In genomic region chr7:139321071-139321745, GRCh38 we compare ENCODE assay signal across 11 cellular contexts. TPM values are rescaled to one million over a fixed set of nuclear protein-coding genes. Genes with fewer than 3 reads are reported as not detected.
DNase-seq lines count a peak whose midpoint lies in the region; ATAC-seq and TF ChIP-seq lines count a peak whose summit lies in the region.
"Had no signal": no experiment of that assay in that cellular context is flagged by ENCODE, and none has a peak within 500 bp of the region (broad histone marks: within the 10 kb centered on the region; RNA-seq: fewer than 3 reads in every experiment).

No MANE protein-coding gene starts in this region.

- TF ChIP-seq CTCF in cardiac muscle cell (IDR thresholded peaks at IDR 0.05; ENCODE audit: low read depth, low read length) (peak; percentile 46), right atrium auricular region (IDR thresholded peaks at IDR 0.05) (peak in 1 of 2 donors; percentile 23), OCI-LY7 (conservative IDR thresholded peaks at IDR 0.05; ENCODE audit: low read length) (peak; percentile 52), fibroblast of pulmonary artery (IDR thresholded peaks at IDR 0.05; ENCODE audit: low read length, missing control alignments) (peak; percentile 53)
- TF ChIP-seq CTCF in CD8-positive, alpha-beta T cell (IDR thresholded peaks at IDR 0.05) = no peak

- H3K4me1 ChIP-seq in cardiac muscle cell (ENCODE audit: low read depth) (peaks cover 7% of the 10 kb centered on the region), right atrium auricular region (no peaks in the 10 kb centered on the region), OCI-LY7 (ENCODE audit: insufficient read depth, low read length, poor library complexity, severe bottlenecking) (no peaks in the 10 kb centered on the region)
- H3K4me1 ChIP-seq in CD8-positive, alpha-beta T cell (ENCODE audit: insufficient read depth, low read length) = no peaks in the 10 kb centered on the region
- H3K4me1 ChIP-seq: HAP-1 had no signal

- H3K9me2 ChIP-seq in OCI-LY7 (ENCODE audit: insufficient read depth, low read length) = no peaks in the 10 kb centered on the region

- H3K9me3 ChIP-seq in cardiac muscle cell (ENCODE audit: low read depth) (no peaks in the 10 kb centered on the region), right atrium auricular region (no peaks in the 10 kb centered on the region), OCI-LY7 (ENCODE audit: low read length) (no peaks in the 10 kb centered on the region)
- no peaks in the 10 kb centered on the region for H3K9me3 ChIP-seq in CD8-positive, alpha-beta T cell (ENCODE audit: low read length)
- H3K9me3 ChIP-seq: HAP-1 had no signal

- POLR2A ChIA-PET in OCI-LY7 (lab: Charles Lee) = no interaction called here
- POLR2A ChIA-PET in activated CD4-positive, alpha-beta memory T cell treated with anti-CD3 and anti-CD28 coated beads, Interleukin-2, amount 10 ng/mL, durations not matched to agents 7 days and 5 days (lab: Charles Lee) = interaction anchor here (0.9 kb wide), 1 partner anchor 89 kb away, joined by 3 read pairs; no protein-coding TSS in a partner anchor
- POLR2A ChIA-PET in CD8-positive, alpha-beta T cell (lab: Charles Lee) = no interaction called here

- no peak overlapping the region for H3K4me3 Mint-ChIP-seq in activated CD4-positive, alpha-beta memory T cell treated with anti-CD3 and anti-CD28 coated beads, Interleukin-2, amount 10 ng/mL, durations not matched to agents 7 days and 5 days
- H3K4me3 Mint-ChIP-seq in CD8-positive, alpha-beta T cell = no peak overlapping the region
- H3K4me3 Mint-ChIP-seq: CD4-positive, alpha-beta memory T cell had no signal

- H3K36me3 ChIP-seq in cardiac muscle cell (no peaks in the 10 kb centered on the region), right atrium auricular region (no peaks in the 10 kb centered on the region), OCI-LY7 (ENCODE audit: insufficient read depth, low read length) (no peaks in the 10 kb centered on the region)
- H3K36me3 ChIP-seq in CD8-positive, alpha-beta T cell (ENCODE audit: insufficient read depth, low read length) = no peaks in the 10 kb centered on the region
- H3K36me3 ChIP-seq: HAP-1 had no signal

- DNase-seq in cardiac muscle cell (ENCODE audit: low read depth in 1 of 2, low spot score in 1 of 2) = peak; percentile 32 to 46
- no peak for DNase-seq in right atrium auricular region (ENCODE audit: low spot score)
- DNase-seq in OCI-LY7 (ENCODE audit: low spot score) = peak; percentile 14
- peak; percentile 40 for DNase-seq in fibroblast of pulmonary artery (ENCODE audit: low read depth)
- DNase-seq in activated CD4-positive, alpha-beta memory T cell treated with anti-CD3 and anti-CD28 coated beads, Interleukin-2, amount 10 ng/mL, durations not matched to agents 7 days and 5 days = no peak
- DNase-seq in activated T-cell treated with anti-CD3 and anti-CD28 coated beads, Interleukin-2, amount 50 U/mL, for 48 hours = no peak
- no peak for DNase-seq in CD8-positive, alpha-beta T cell
- DNase-seq: CD4-positive, alpha-beta memory T cell; NCI-H2107 had no signal

- intact Hi-C loops in OCI-LY7 (cut with micrococcal nuclease; ENCODE audit: unreplicated experiment) = no loop called here
- intact Hi-C loops in CD8-positive, alpha-beta T cell (cut with DNase I, micrococcal nuclease) = no loop called here

- no peaks in the 10 kb centered on the region for H3K9me3 Mint-ChIP-seq in activated CD4-positive, alpha-beta memory T cell treated with anti-CD3 and anti-CD28 coated beads, Interleukin-2, amount 10 ng/mL, durations not matched to agents 7 days and 5 days
- no peaks in the 10 kb centered on the region for H3K9me3 Mint-ChIP-seq in CD8-positive, alpha-beta T cell
- H3K9me3 Mint-ChIP-seq: CD4-positive, alpha-beta memory T cell had no signal

- BruUV-seq in OCI-LY7 (replicated peaks; lab: Mats Ljungman, UMichigan) = no TSS peak

- no peak for ATAC-seq in GM18511 (IDR thresholded peaks at IDR 0.05; ENCODE audit: unreplicated experiment)
- no peak for ATAC-seq in CD8-positive, alpha-beta T cell

- H3K4me3 ChIP-seq in cardiac muscle cell = no peak overlapping the region
- no peak overlapping the region for H3K4me3 ChIP-seq in right atrium auricular region
- no peak overlapping the region for H3K4me3 ChIP-seq in OCI-LY7 (ENCODE audit: low read depth, low read length, poor library complexity, severe bottlenecking)
- H3K4me3 ChIP-seq in fibroblast of pulmonary artery (replicated peaks; ENCODE audit: low read depth, low read length) = no peak overlapping the region
- no peak overlapping the region for H3K4me3 ChIP-seq in CD8-positive, alpha-beta T cell (ENCODE audit: low read depth, low read length)
- H3K4me3 ChIP-seq: HAP-1 had no signal

- H3K27ac Mint-ChIP-seq in activated CD4-positive, alpha-beta memory T cell treated with anti-CD3 and anti-CD28 coated beads, Interleukin-2, amount 10 ng/mL, durations not matched to agents 7 days and 5 days = no peak overlapping the region
- H3K27ac Mint-ChIP-seq in CD8-positive, alpha-beta T cell = no peak overlapping the region
- H3K27ac Mint-ChIP-seq: CD4-positive, alpha-beta memory T cell had no signal

- H3K27me3 ChIP-seq in cardiac muscle cell (no peaks in the 10 kb centered on the region), right atrium auricular region (no peaks in the 10 kb centered on the region)
- no peaks in the 10 kb centered on the region for H3K27me3 ChIP-seq in CD8-positive, alpha-beta T cell (ENCODE audit: insufficient read depth, low read length)

- no peaks in the 10 kb centered on the region for H3K79me2 ChIP-seq in OCI-LY7 (ENCODE audit: insufficient read depth, low read depth, low read length)

- H3K27ac ChIP-seq in cardiac muscle cell (peak overlapping the region; percentile 1), right atrium auricular region (no peak overlapping the region), OCI-LY7 (ENCODE audit: low read depth, low read length, poor library complexity, severe bottlenecking) (no peak overlapping the region)
- no peak overlapping the region for H3K27ac ChIP-seq in CD8-positive, alpha-beta T cell (ENCODE audit: low read depth, low read length)

- H4K20me1 ChIP-seq in OCI-LY7 (ENCODE audit: insufficient read depth, low read length) = no peaks in the 10 kb centered on the region

- no peak overlapping the region for H3K4me2 ChIP-seq in OCI-LY7 (ENCODE audit: low read length)

- no peak overlapping the region for H2AFZ ChIP-seq in OCI-LY7 (ENCODE audit: low read length)

- H3K36me3 Mint-ChIP-seq in activated CD4-positive, alpha-beta memory T cell treated with anti-CD3 and anti-CD28 coated beads, Interleukin-2, amount 10 ng/mL, durations not matched to agents 7 days and 5 days (ENCODE audit: low read depth) = no peaks in the 10 kb centered on the region
- no peaks in the 10 kb centered on the region for H3K36me3 Mint-ChIP-seq in CD8-positive, alpha-beta T cell
- H3K36me3 Mint-ChIP-seq: CD4-positive, alpha-beta memory T cell had no signal

- H3K4me1 Mint-ChIP-seq in activated CD4-positive, alpha-beta memory T cell treated with anti-CD3 and anti-CD28 coated beads, Interleukin-2, amount 10 ng/mL, durations not matched to agents 7 days and 5 days = no peaks in the 10 kb centered on the region
- no peaks in the 10 kb centered on the region for H3K4me1 Mint-ChIP-seq in CD8-positive, alpha-beta T cell (ENCODE audit: low read depth)
- H3K4me1 Mint-ChIP-seq: CD4-positive, alpha-beta memory T cell had no signal

- CTCF ChIA-PET in OCI-LY7 (lab: Charles Lee; ENCODE audit: unreplicated experiment) = no interaction called here
- CTCF ChIA-PET in activated CD4-positive, alpha-beta memory T cell treated with anti-CD3 and anti-CD28 coated beads, Interleukin-2, amount 10 ng/mL, durations not matched to agents 7 days and 5 days (lab: Charles Lee) = interaction anchor here (0.7 to 1.1 kb wide), 3 partner anchors 11 to 36 kb away, joined by 3 to 4 read pairs (median 3); no protein-coding TSS in a partner anchor
- CTCF ChIA-PET in CD8-positive, alpha-beta T cell (lab: Charles Lee) = interaction anchor here (0.7 to 1.5 kb wide), 3 partner anchors 10 to 1155 kb away, joined by 3 read pairs; no protein-coding TSS in a partner anchor

- peaks cover 5% of the 10 kb centered on the region for H3K27me3 Mint-ChIP-seq in activated CD4-positive, alpha-beta memory T cell treated with anti-CD3 and anti-CD28 coated beads, Interleukin-2, amount 10 ng/mL, durations not matched to agents 7 days and 5 days
- no peaks in the 10 kb centered on the region for H3K27me3 Mint-ChIP-seq in CD8-positive, alpha-beta T cell (ENCODE audit: low read depth)

RNA-seq across cellular contexts. Expression of gene FMC1, which starts 19.9 kb away (rescaled TPM):
- total RNA-seq in cardiac muscle cell = 10.9 and 22.5 TPM in 2 replicates
- 101 and 129 TPM in 2 replicates for polyA plus RNA-seq in cardiac muscle cell
- 10 to 100 TPM; 20.2 to 45.9 TPM for total RNA-seq in right atrium auricular region
- 7.2 and 19.5 TPM in 2 replicates for total RNA-seq in OCI-LY7 (2014; rRNA removed; shearing (Covaris generic))
- total RNA-seq in OCI-LY7 (2022) = 15.1 and 18.4 TPM in 2 replicates
- 1 to 10 TPM; 9.9 TPM for total RNA-seq in activated CD4-positive, alpha-beta memory T cell treated with anti-CD3 and anti-CD28 coated beads, Interleukin-2, amount 10 ng/mL, durations not matched to agents 7 days and 5 days
- total RNA-seq in CD8-positive, alpha-beta T cell = 1 to 10 TPM; 1.2 to 3.0 TPM

RNA-seq across cellular contexts. Expression of gene LUC7L2, which starts 38.5 kb away (rescaled TPM):
- 55.1 and 105 TPM in 2 replicates for total RNA-seq in cardiac muscle cell
- polyA plus RNA-seq in cardiac muscle cell = 87.8 and 109 TPM in 2 replicates
- 10 to 100 TPM; 35.0 to 37.2 TPM for total RNA-seq in right atrium auricular region
- 79.6 and 94.9 TPM in 2 replicates for total RNA-seq in OCI-LY7 (2014; rRNA removed; shearing (Covaris generic))
- 143 and 163 TPM in 2 replicates for total RNA-seq in OCI-LY7 (2022)
- total RNA-seq in activated CD4-positive, alpha-beta memory T cell treated with anti-CD3 and anti-CD28 coated beads, Interleukin-2, amount 10 ng/mL, durations not matched to agents 7 days and 5 days = 100 to 1,000 TPM; 106 to 110 TPM
- total RNA-seq in CD8-positive, alpha-beta T cell = 100 to 1,000 TPM; 171 to 192 TPM

Comparison
In these comparisons a context has a peak if more than half of its experiments do, and no peak if none do; other contexts are left out.
1. DNase-seq: peak in cardiac muscle cell (2 of 2), OCI-LY7 (single experiment) and fibroblast of pulmonary artery (single experiment); none in right atrium auricular region (single experiment), activated CD4-positive, alpha-beta memory T cell treated with anti-CD3 and anti-CD28 coated beads, Interleukin-2, amount 10 ng/mL, durations not matched to agents 7 days and 5 days (single experiment), activated T-cell treated with anti-CD3 and anti-CD28 coated beads, Interleukin-2, amount 50 U/mL, for 48 hours (0 of 2) and CD8-positive, alpha-beta T cell (0 of 7).